In genomic region chr18:58996131-58996632, GRCh38 we compare ENCODE assay signal across 10 cellular contexts.
A peak's percentile ranks its signal among the peaks of the same experiment; 100 is the strongest.
DNase-seq lines count a peak whose midpoint lies in the region; TF ChIP-seq lines count a peak whose summit lies in the region.
"Had no signal": no experiment of that assay in that cellular context is flagged by ENCODE, and none has a peak within 500 bp of the region (broad histone marks: within the 10 kb centered on the region; RNA-seq: fewer than 3 reads in every experiment).

No MANE protein-coding gene starts in this region.

- no peak overlapping the region for H3K27ac ChIP-seq in neural progenitor cell

- H3K4me3 ChIP-seq in neural progenitor cell: no peak overlapping the region
- H3K4me3 ChIP-seq: lower lobe of right lung had no signal

- H3K4me1 Mint-ChIP-seq in endothelial cell (ENCODE audit: unreplicated experiment) (peaks cover 36% of the 10 kb centered on the region), neural progenitor cell (peaks cover 31% of the 10 kb centered on the region)

- H3K4me1 ChIP-seq in neural progenitor cell: peaks cover 2% of the 10 kb centered on the region

- no peaks in the 10 kb centered on the region for H3K9me3 ChIP-seq in neural progenitor cell (ENCODE audit: low read depth)
- H3K9me3 ChIP-seq: lower lobe of right lung had no signal

- in situ Hi-C loops in GM13976 (cut with MboI; ENCODE audit: low sequenced_read_pairs, unreplicated experiment) (no loop called here), GM13977 (cut with MboI; ENCODE audit: low pct_unique_long_range_greater_than_20kb, low sequenced_read_pairs, unreplicated experiment) (no loop called here)

- no peak overlapping the region for H3K9ac ChIP-seq in neural progenitor cell

- H2AFZ ChIP-seq in neural progenitor cell (replicated peaks): no peak overlapping the region

- no peaks in the 10 kb centered on the region for H4K20me1 ChIP-seq in neural progenitor cell (ENCODE audit: low read depth)

- DNase-seq in Daoy (ENCODE audit: low read depth) (peak; percentile 49), NCI-H226 (peak; percentile 54), endothelial cell (ENCODE audit: low spot score) (no peak), neural progenitor cell (ENCODE audit: low spot score) (no peak), GM13976 (ENCODE audit: low spot score) (no peak), GM13977 (ENCODE audit: low spot score) (no peak), DMS79 treated with DMSO at 0.1 percent for 48 hours (lab: John Stamatoyannopoulos, UW) (no peak)
- DNase-seq in activated T-cell treated with anti-CD3 and anti-CD28 coated beads, Interleukin-2, amount 50 U/mL, for 48 hours: no peak
- DNase-seq: lower lobe of right lung; stimulated activated naive CD4-positive, alpha-beta T cell had no signal

- no peaks in the 10 kb centered on the region for H3F3A ChIP-seq in neural progenitor cell (ENCODE audit: low read depth)

- H3K27ac Mint-ChIP-seq in endothelial cell (ENCODE audit: unreplicated experiment) (peak overlapping the region; percentile 82), neural progenitor cell (peak overlapping the region; percentile 92)

- H3K27me3 ChIP-seq in neural progenitor cell: no peaks in the 10 kb centered on the region

- no peaks in the 10 kb centered on the region for H3K27me3 Mint-ChIP-seq in endothelial cell (ENCODE audit: unreplicated experiment)
- H3K27me3 Mint-ChIP-seq in neural progenitor cell (ENCODE audit: insufficient read depth, low read depth): peaks cover 2% of the 10 kb centered on the region

- no peaks in the 10 kb centered on the region for H3K79me2 ChIP-seq in neural progenitor cell (ENCODE audit: low read depth)

- H3K36me3 ChIP-seq in neural progenitor cell: no peaks in the 10 kb centered on the region
- H3K36me3 ChIP-seq: lower lobe of right lung had no signal

- H3K9me3 Mint-ChIP-seq in endothelial cell (ENCODE audit: unreplicated experiment) (no peaks in the 10 kb centered on the region), neural progenitor cell (no peaks in the 10 kb centered on the region)

- TF ChIP-seq CTCF in endothelial cell (IDR thresholded peaks at IDR 0.05; ENCODE audit: unreplicated experiment): no peak
- no peak for TF ChIP-seq CTCF in neural progenitor cell (IDR thresholded peaks at IDR 0.05)
- TF ChIP-seq CTCF in GM13976 (IDR thresholded peaks at IDR 0.05; ENCODE audit: borderline replicate concordance, control extremely low read depth, extremely low read depth, insufficient read depth, missing control alignments): no peak
- no peak for TF ChIP-seq CTCF in GM13977 (IDR thresholded peaks at IDR 0.05; ENCODE audit: extremely low read depth, insufficient read depth, missing control alignments)

- no peak overlapping the region for H3K4me2 ChIP-seq in neural progenitor cell

- no peaks in the 10 kb centered on the region for H3K36me3 Mint-ChIP-seq in endothelial cell (ENCODE audit: low read depth, unreplicated experiment)
- H3K36me3 Mint-ChIP-seq in neural progenitor cell: no peaks in the 10 kb centered on the region

- H3K4me3 Mint-ChIP-seq in endothelial cell (ENCODE audit: unreplicated experiment) (no peak overlapping the region), neural progenitor cell (no peak overlapping the region)

Comparison
In these comparisons a context has a peak if more than half of its experiments do, and no peak if none do; other contexts are left out.
1. DNase-seq: peak in Daoy (single experiment) and NCI-H226 (single experiment); none in endothelial cell (single experiment), neural progenitor cell (single experiment), GM13976 (single experiment), activated T-cell treated with anti-CD3 and anti-CD28 coated beads, Interleukin-2, amount 50 U/mL, for 48 hours (0 of 2), GM13977 (single experiment) and DMS79 treated with DMSO at 0.1 percent for 48 hours (single experiment).